Comparison of ENCODE assay signal across 13 cellular contexts in the genomic region with DNA sequence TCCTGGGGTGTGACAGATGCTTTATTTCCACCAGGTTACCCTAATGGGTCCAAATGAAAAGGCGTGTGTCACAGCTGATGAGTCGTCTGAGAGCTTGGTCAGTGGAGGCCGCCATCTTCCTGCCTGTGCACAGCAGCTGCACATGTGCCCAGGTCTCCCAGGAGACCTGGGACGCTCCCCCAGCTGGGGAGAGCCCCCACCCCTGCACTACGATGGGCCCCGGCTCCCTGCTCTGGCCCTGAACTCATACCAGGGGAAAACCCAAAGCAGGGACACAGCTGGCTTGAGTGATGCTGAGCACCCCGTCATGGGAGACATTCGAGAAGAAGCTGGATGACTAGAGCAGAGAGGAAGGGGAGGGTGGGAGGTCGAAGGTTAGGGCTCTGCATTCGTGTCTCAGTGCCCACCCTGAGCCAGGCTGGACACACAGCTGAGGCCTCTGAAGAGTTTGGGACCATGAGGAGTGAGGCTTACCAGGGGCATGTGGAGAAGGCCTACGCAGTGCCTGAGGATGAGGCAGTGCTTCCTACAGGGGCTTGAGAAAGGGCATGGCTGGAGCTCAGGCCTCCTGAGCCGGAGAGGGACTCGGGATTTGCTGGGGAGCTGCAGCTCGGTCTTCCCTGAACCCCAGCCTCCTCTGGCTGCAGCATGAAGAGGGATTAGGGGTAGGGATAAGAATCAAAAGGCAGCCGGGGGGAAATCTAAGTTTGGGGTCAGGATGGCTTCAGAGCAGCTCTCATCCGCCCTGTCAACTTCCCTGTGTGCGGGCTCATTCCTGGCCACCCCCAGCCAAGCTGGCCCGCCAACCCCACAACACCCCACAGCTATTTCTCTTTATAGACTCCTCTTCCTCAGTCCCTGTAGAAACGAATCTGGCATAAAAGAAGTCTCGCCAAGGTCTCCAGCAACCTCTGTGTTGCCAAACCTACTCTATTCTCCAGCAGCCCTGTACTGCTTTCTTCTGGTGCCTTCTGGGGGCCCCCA. TPM values are rescaled to one million over a fixed set of nuclear protein-coding genes. Genes with fewer than 3 reads are reported as not detected.
DNase-seq lines count a peak whose midpoint lies in the region; ATAC-seq, FAIRE-seq and TF ChIP-seq lines count a peak whose summit lies in the region.
"Had no signal": no experiment of that assay in that cellular context is flagged by ENCODE, and none has a peak within 500 bp of the region (broad histone marks: within the 10 kb centered on the region; RNA-seq: fewer than 3 reads in every experiment).

No MANE protein-coding gene starts in this region.

- intact Hi-C loops in left ventricle myocardium superior (cut with micrococcal nuclease) (no loop called here), sciatic nerve (cut with DNase I) (no loop called here)

- DNase-seq in GM10266 (ENCODE audit: extremely low spot score): peak; percentile 66
- peak; percentile 51 for DNase-seq in NCI-H2171 treated with DMSO at 0.1 percent for 48 hours (lab: John Stamatoyannopoulos, UW)
- peak; percentile 25 for DNase-seq in left ventricle myocardium superior
- DNase-seq in sciatic nerve (ENCODE audit: low spot score): peak; percentile 53
- DNase-seq in RPMI8226: no peak
- no peak for DNase-seq in urothelium cell line (ENCODE audit: low spot score)
- DNase-seq in DMS153 (lab: John Stamatoyannopoulos, UW): no peak
- DNase-seq: GDM1, NCI-H187 had no signal

- no peak for FAIRE-seq in urothelium cell line (lab: Jason Lieb, UNC)
- FAIRE-seq: TTC549 had no signal

- ATAC-seq in left ventricle myocardium superior: no peak
- no peak for ATAC-seq in sciatic nerve
- ATAC-seq in GM21529 (IDR thresholded peaks at IDR 0.05; ENCODE audit: unreplicated experiment): no peak

- peak; percentile 9 for TF ChIP-seq CTCF in GM10266 (IDR thresholded peaks at IDR 0.05; ENCODE audit: control insufficient read depth, insufficient read depth, low read depth, missing control alignments)

RNA-seq across cellular contexts. Expression of a gene that starts 42.2 kb away (rescaled TPM):
- 94.3 TPM for total RNA-seq in left ventricle myocardium superior
- 193 TPM for total RNA-seq in sciatic nerve
- total RNA-seq: GM23248, hepatocyte had no signal

Comparison
In these comparisons a context has a peak if more than half of its experiments do, and no peak if none do; other contexts are left out.
1. DNase-seq: peak in GM10266 (single experiment), NCI-H2171 treated with DMSO at 0.1 percent for 48 hours (single experiment), left ventricle myocardium superior (single experiment) and sciatic nerve (single experiment); none in RPMI8226 (single experiment), urothelium cell line (single experiment) and DMS153 (single experiment).